ENCODE assay signal across 8 cellular contexts in genomic region chr11:15969701-15970329, GRCh38.
DNase-seq lines count a peak whose midpoint lies in the region; ATAC-seq and TF ChIP-seq lines count a peak whose summit lies in the region.

No MANE protein-coding gene starts in this region.

- peaks cover 11 to 23% of the 10 kb centered on the region in 2 experiments; a peak in 3 of 4 replicates for H3K4me1 ChIP-seq in SK-N-SH (ENCODE audit: control insufficient read depth in 1 of 2, insufficient read depth in 2 of 2, low read depth in 1 of 2, low read length in 1 of 2)
- peaks cover 4% of the 10 kb centered on the region for H3K4me1 ChIP-seq in Panc1 (ENCODE audit: control insufficient read depth, insufficient read depth, low read length)
- peaks cover 10 to 57% (median 40%) of the 10 kb centered on the region in 9 donors for H3K4me1 ChIP-seq in heart right ventricle
- peaks cover 25% of the 10 kb centered on the region for H3K4me1 ChIP-seq in vagina

- H3K4me3 ChIP-seq in SK-N-SH (ENCODE audit: low read depth in 2 of 2, low read length in 1 of 2) (no peak overlapping the region), Panc1 (ENCODE audit: low read depth in 2 of 2, low read length in 2 of 2) (no peak overlapping the region), heart right ventricle (peak overlapping the region in 4 of 10 donors; percentile 1 to 26 (median 12)), vagina (peak overlapping the region in 1 of 2 donors; percentile 0)

- H3K9me3 ChIP-seq in SK-N-SH (no peaks in the 10 kb centered on the region), Panc1 (ENCODE audit: control insufficient read depth, insufficient read depth, low read depth, low read length) (no peaks in the 10 kb centered on the region), heart right ventricle (no peaks in the 10 kb centered on the region), vagina (no peaks in the 10 kb centered on the region)

- H3K79me2 ChIP-seq in SK-N-SH (ENCODE audit: insufficient read depth) = no peaks in the 10 kb centered on the region

- H3K27me3 ChIP-seq in SK-N-SH (ENCODE audit: insufficient read depth) = no peaks in the 10 kb centered on the region
- no peaks in the 10 kb centered on the region for H3K27me3 ChIP-seq in Panc1 (ENCODE audit: control insufficient read depth, insufficient read depth, low read length)
- no peaks in the 10 kb centered on the region for H3K27me3 ChIP-seq in heart right ventricle
- H3K27me3 ChIP-seq in vagina = no peaks in the 10 kb centered on the region

- H3F3A ChIP-seq in SK-N-SH (replicated peaks; ENCODE audit: insufficient read depth) = no peaks in the 10 kb centered on the region

- TF ChIP-seq POLR2A in vagina (IDR thresholded peaks at IDR 0.05) = no peak

- peak overlapping the region; percentile 67 for H3K4me2 ChIP-seq in SK-N-SH

- intact Hi-C loops in Panc1 (cut with micrococcal nuclease; ENCODE audit: unreplicated experiment) (no loop called here), heart right ventricle (cut with DNase I) (loop anchor here in 2 of 10 donors (5.0 to 10.0 kb wide), 2 partner anchors 155 to 318 kb away; no protein-coding TSS in a partner anchor), vagina (cut with DNase I) (no loop called here)

- CTCF ChIA-PET in SK-N-SH (lab: Yijun Ruan, JAX) = no interaction called here
- CTCF ChIA-PET in Panc1 (lab: Charles Lee) = no interaction called here

- ATAC-seq in SK-N-SH treated with all-trans-retinoic acid at 6 μM for 48 hours (no peak; the same call in 2 of the 3 replicates), Panc1 (no peak), heart right ventricle (peak in 7 of 8 donors; percentile 23 to 65 (median 44))

- POLR2A ChIA-PET in SK-N-SH (lab: Yijun Ruan, JAX) (no interaction called here), Panc1 (lab: Charles Lee) (no interaction called here)

- no peak for TF ChIP-seq EP300 in SK-N-SH (IDR thresholded peaks at IDR 0.05; ENCODE audit: borderline replicate concordance in 1 of 2, low read depth in 1 of 2, low read length in 1 of 2)

- no peak for TF ChIP-seq CTCF in SK-N-SH (IDR thresholded peaks at IDR 0.05)
- TF ChIP-seq CTCF in Panc1 (IDR thresholded peaks at IDR 0.05) = no peak
- no peak for TF ChIP-seq CTCF in heart right ventricle (IDR thresholded peaks at IDR 0.05)
- no peak for TF ChIP-seq CTCF in vagina (IDR thresholded peaks at IDR 0.05)

- no TSS peak for BruUV-seq in Panc1 (replicated peaks; lab: Mats Ljungman, UMichigan)

- no peaks in the 10 kb centered on the region for H3K9me2 ChIP-seq in SK-N-SH

- DNase-seq in SK-N-SH = no peak
- no peak for DNase-seq in Panc1 (ENCODE audit: low read depth, low spot score)
- DNase-seq in heart right ventricle = no peak
- no peak for DNase-seq in vagina (ENCODE audit: extremely low spot score in 2 of 2)
- no peak for DNase-seq in cortex of kidney (lab: John Stamatoyannopoulos, UW)
- no peak for DNase-seq in SKM-1 treated with dmso at 0.1 percent for 144 hours (lab: John Stamatoyannopoulos, UW; ENCODE audit: unreplicated experiment)
- no peak for DNase-seq in NCI-H1417 treated with DMSO at 0.1 percent for 48 hours (lab: John Stamatoyannopoulos, UW)

- H3K9ac ChIP-seq in SK-N-SH = no peak overlapping the region

- no peaks in the 10 kb centered on the region for H4K20me1 ChIP-seq in SK-N-SH (ENCODE audit: insufficient read depth)

- H3K36me3 ChIP-seq in SK-N-SH (replicated peaks in 1 of 2; ENCODE audit: control insufficient read depth in 1 of 2, insufficient read depth in 2 of 2, low read length in 1 of 2) (no peaks in the 10 kb centered on the region), Panc1 (ENCODE audit: control insufficient read depth, insufficient read depth, low read length) (no peaks in the 10 kb centered on the region), heart right ventricle (peaks cover 0 to 3% (median 0%) of the 10 kb centered on the region in 9 donors), vagina (no peaks in the 10 kb centered on the region)

- WGBS in SK-N-SH (ENCODE audit: low lambda C conversion rate) = 68% methylated on average over 6 of the region's 6 CpGs
- WGBS in heart right ventricle, 2 donors = 66 to 71% methylated on average over 6 of the region's 6 CpGs

- peak overlapping the region; percentile 87 for H2AFZ ChIP-seq in SK-N-SH (ENCODE audit: low read depth)

- H3K27ac ChIP-seq in SK-N-SH (ENCODE audit: low read depth in 2 of 2, low read length in 1 of 2) (peak overlapping the region in 1 of 2 experiments; percentile 61; a peak in 3 of 4 replicates), Panc1 (ENCODE audit: low read length) (peak overlapping the region; percentile 32; the same call in 1 of the 2 replicates), heart right ventricle (peak overlapping the region; percentile 77 to 92 (median 83)), vagina (peak overlapping the region; percentile 64)

- in situ Hi-C loops in Panc1 (cut with HindIII; ENCODE audit: low pct_unique_long_range_greater_than_20kb, low sequenced_read_pairs) = no loop called here

- TF ChIP-seq RAD21 in SK-N-SH (IDR thresholded peaks at IDR 0.05; ENCODE audit: low read length) = no peak

TF ChIP-seq in SK-N-SH, 30 proteins besides CTCF, POLR2A, EP300 and RAD21 (continues in another document):
- TF ChIP-seq FOSL2 (IDR thresholded peaks at IDR 0.05; ENCODE audit: borderline replicate concordance, low read depth) (no peak), USF1 (IDR thresholded peaks at IDR 0.05; ENCODE audit: borderline replicate concordance, low read depth) (no peak), JUND (IDR thresholded peaks at IDR 0.05) (no peak), ZBTB33 (IDR thresholded peaks at IDR 0.05; ENCODE audit: borderline replicate concordance, low read depth) (no peak), GATA2 (CRISPR knock-in tag; IDR thresholded peaks at IDR 0.05) (no peak)

TF ChIP-seq in SK-N-SH treated with all-trans-retinoic acid at 6 μM for 48 hours, 23 proteins besides CTCF, POLR2A, EP300 and RAD21:
- no peak for TF ChIP-seq CREB5 (CRISPR knock-in tag; IDR thresholded peaks at IDR 0.05; ENCODE audit: low read depth)

Comparison
In these comparisons a context has a peak if more than half of its experiments do, and no peak if none do; other contexts are left out.
1. ATAC-seq: peak in heart right ventricle (7 of 8); none in SK-N-SH treated with all-trans-retinoic acid at 6 μM for 48 hours (single experiment) and Panc1 (single experiment).